In the genomic region with DNA sequence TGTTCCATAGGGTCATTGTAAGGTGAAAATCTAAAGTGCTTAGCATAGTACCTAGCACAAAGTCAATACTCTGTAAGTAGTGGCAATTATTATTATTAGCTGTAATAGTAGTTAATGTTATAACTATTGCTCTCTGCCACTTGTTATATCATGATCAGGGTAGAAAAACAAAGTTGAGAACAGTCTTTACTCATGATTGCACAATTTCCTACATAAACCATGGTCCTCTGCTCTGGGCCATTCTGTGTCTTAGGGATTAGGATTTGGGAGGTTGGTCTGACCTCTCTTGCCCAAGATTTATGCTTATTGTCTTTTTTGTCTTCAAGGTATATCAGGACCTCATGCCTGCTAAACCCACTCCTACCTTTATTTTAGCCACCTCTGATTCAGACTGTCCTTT, we compare ENCODE assay signal across 19 cellular contexts.
"Had no signal": no experiment of that assay in that cellular context is flagged by ENCODE, and none has a peak within 500 bp of the region (broad histone marks: within the 10 kb centered on the region; RNA-seq: fewer than 3 reads in every experiment).

No MANE protein-coding gene starts in this region.

- DNase-seq: activated CD4-positive, alpha-beta memory T cell treated with anti-CD3 and anti-CD28 coated beads for 36 hours; activated CD4-positive, alpha-beta T cell treated with anti-CD3 and anti-CD28 coated beads for 48 hours; activated CD8-positive, alpha-beta memory T cell treated with anti-CD3 and anti-CD28 coated beads, Interleukin-2, amount 50 U/mL, for 4 hours; activated gamma-delta T cell treated with Interleukin-2 at 50 U/mL for 16 hours; activated naive CD4-positive, alpha-beta T cell treated with anti-CD3 and anti-CD28 coated beads, Interleukin-2, amount 50 U/mL, for 16 hours; activated T-cell treated with anti-CD3 and anti-CD28 coated beads, Interleukin-2, amount 50 U/mL, for 1 hour; amygdala; dermis blood vessel endothelial cell; effector CD4-positive, alpha-beta T cell; left lung; lower lobe of right lung; mesenchymal stem cell; natural killer cell; occipital lobe; psoas muscle; spleen; stimulated activated naive CD4-positive, alpha-beta T cell treated with Interleukin-2 at 50 U/mL for 16 hours; testis; transverse colon had no signal
